Comparison of ENCODE assay signal across 23 cellular contexts in genomic region chr19:42247631-42248199, GRCh38. TPM values are rescaled to one million over a fixed set of nuclear protein-coding genes. Genes with fewer than 3 reads are reported as not detected.
DNase-seq lines count a peak whose midpoint lies in the region; ATAC-seq and TF ChIP-seq lines count a peak whose summit lies in the region.
"Had no signal": no experiment of that assay in that cellular context is flagged by ENCODE, and none has a peak within 500 bp of the region (broad histone marks: within the 10 kb centered on the region; RNA-seq: fewer than 3 reads in every experiment).

No MANE protein-coding gene starts in this region.

- H3K27ac Mint-ChIP-seq in activated naive CD4-positive, alpha-beta T cell treated with anti-CD3 and anti-CD28 coated beads, Interleukin-2, amount 50 U/mL, for 24 hours, result peak overlapping the region; percentile 30
- H3K27ac Mint-ChIP-seq in activated naive CD4-positive, alpha-beta T cell treated with anti-CD3 and anti-CD28 coated beads, Interleukin-2, amount 10 ng/mL, durations not matched to agents 7 days and 5 days, result no peak overlapping the region
- H3K27ac Mint-ChIP-seq: activated CD4-positive, alpha-beta T cell treated with anti-CD3 and anti-CD28 coated beads for 36 hours had no signal

- H4K91ac ChIP-seq in mesenchymal stem cell (ENCODE audit: low read length), result no peak overlapping the region

- H3K18ac ChIP-seq in mesenchymal stem cell (ENCODE audit: low read depth in 1 of 2, low read length in 2 of 2), result no peak overlapping the region

- ATAC-seq in RWPE2 (ENCODE audit: low read depth), result no peak
- ATAC-seq: activated CD4-positive, alpha-beta T cell treated with anti-CD3 and anti-CD28 coated beads for 36 hours; gastrocnemius medialis; stimulated activated effector memory CD8-positive, alpha-beta T cell treated with anti-CD3 and anti-CD28 coated beads, Interleukin-12 subunit alpha, Interleukin-12 subunit beta, amount 100 ng/mL, for 72 hours; T-helper 17 cell had no signal

- TF ChIP-seq CTCF in RWPE2 (IDR thresholded peaks at IDR 0.05; ENCODE audit: poor library complexity, severe bottlenecking), result no peak
- TF ChIP-seq CTCF in thyroid gland (IDR thresholded peaks at IDR 0.05), result no peak

- no peak overlapping the region for H3K23ac ChIP-seq in mesenchymal stem cell (ENCODE audit: low read length in 2 of 2)

- no peak overlapping the region for H2BK12ac ChIP-seq in mesenchymal stem cell (ENCODE audit: low read length in 2 of 2)

- H3K14ac ChIP-seq in mesenchymal stem cell (ENCODE audit: low read length in 2 of 2), result no peak overlapping the region

- no peak overlapping the region for H3K4ac ChIP-seq in mesenchymal stem cell (ENCODE audit: low read depth in 1 of 2, low read length in 2 of 2)

- peak overlapping the region; percentile 96 for H3K27ac ChIP-seq in RWPE2 (ENCODE audit: poor library complexity, severe bottlenecking)
- no peak overlapping the region for H3K27ac ChIP-seq in mesenchymal stem cell (ENCODE audit: low read length, poor library complexity, severe bottlenecking)
- H3K27ac ChIP-seq in thyroid gland, result peak overlapping the region in 2 of 3 donors; percentile 17 to 23
- H3K27ac ChIP-seq: KMS-11 had no signal

- DNase-seq in activated naive CD4-positive, alpha-beta T cell treated with anti-CD3 and anti-CD28 coated beads, Interleukin-2, amount 10 ng/mL, durations not matched to agents 7 days and 5 days, result no peak
- DNase-seq in RWPE2 (ENCODE audit: low spot score) (no peak), mesenchymal stem cell (no peak), thyroid gland (no peak), HuH-7 (ENCODE audit: low spot score) (no peak), NCI-H2171 treated with DMSO at 0.1 percent for 48 hours (lab: John Stamatoyannopoulos, UW) (no peak)
- no peak for DNase-seq in activated T-cell treated with anti-CD3 and anti-CD28 coated beads, Interleukin-2, amount 50 U/mL, for 1 hour
- DNase-seq: activated CD4-positive, alpha-beta T cell treated with anti-CD3 and anti-CD28 coated beads for 36 hours; activated gamma-delta T cell; BE2C; cortex of kidney; DMS153; endodermal cell; gastrocnemius medialis; islet precursor cell; NCI-H146; NCI-H526; T-helper 17 cell had no signal

- no peak overlapping the region for H2BK120ac ChIP-seq in mesenchymal stem cell (ENCODE audit: low read depth, low read length)

- 88% methylated on average over 1 of the region's 6 CpGs for WGBS in mesenchymal stem cell
- WGBS in thyroid gland, 2 donors, result 90 to 92% methylated on average over 6 of the region's 6 CpGs

- peaks cover 36% of the 10 kb centered on the region for H3K36me3 ChIP-seq in RWPE2 (ENCODE audit: low read depth)
- peaks cover 14 to 54% of the 10 kb centered on the region in 2 experiments for H3K36me3 ChIP-seq in mesenchymal stem cell (ENCODE audit: control insufficient read depth in 1 of 2, insufficient read depth in 2 of 2, low read depth in 1 of 2, low read length in 2 of 2)
- peaks cover 0 to 12% of the 10 kb centered on the region in 2 donors for H3K36me3 ChIP-seq in thyroid gland
- H3K36me3 ChIP-seq: gastrocnemius medialis had no signal

- H3K4me2 ChIP-seq in mesenchymal stem cell (ENCODE audit: low read length, poor library complexity, severe bottlenecking), result no peak overlapping the region
- H3K4me2 ChIP-seq: KMS-11 had no signal

- no peak for TF ChIP-seq POLR2A in thyroid gland (IDR thresholded peaks at IDR 0.05)

- no peaks in the 10 kb centered on the region for H3K9me3 ChIP-seq in RWPE2 (ENCODE audit: severe bottlenecking)
- H3K9me3 ChIP-seq in mesenchymal stem cell (ENCODE audit: control insufficient read depth, low read length), result no peaks in the 10 kb centered on the region
- no peaks in the 10 kb centered on the region for H3K9me3 ChIP-seq in thyroid gland
- H3K9me3 ChIP-seq: BE2C, gastrocnemius medialis, thoracic aorta had no signal

- peak overlapping the region; percentile 99 for H3K9ac ChIP-seq in mesenchymal stem cell (ENCODE audit: low read length)
- H3K9ac ChIP-seq: KMS-11 had no signal

- H3K79me1 ChIP-seq in mesenchymal stem cell (replicated peaks; ENCODE audit: low read length, poor library complexity, severe bottlenecking), result peaks cover 21% of the 10 kb centered on the region

- H2AFZ ChIP-seq in mesenchymal stem cell (ENCODE audit: low read depth, low read length), result no peak overlapping the region

- peak overlapping the region; percentile 21 for H4K8ac ChIP-seq in mesenchymal stem cell (ENCODE audit: low read length)

- H3K4me3 ChIP-seq in RWPE2 (ENCODE audit: severe bottlenecking), result no peak overlapping the region
- no peak overlapping the region for H3K4me3 ChIP-seq in mesenchymal stem cell (ENCODE audit: insufficient read depth in 1 of 2, low read depth in 1 of 2, low read length in 2 of 2)
- H3K4me3 ChIP-seq in thyroid gland (replicated peaks in 1 of 3), result no peak overlapping the region
- H3K4me3 ChIP-seq: gastrocnemius medialis, lung, thoracic aorta had no signal

- H2BK5ac ChIP-seq in mesenchymal stem cell (ENCODE audit: low read depth, low read length, poor library complexity, severe bottlenecking), result no peak overlapping the region

- intact Hi-C loops in thyroid gland (cut with DNase I), result loop anchor here (5.0 kb wide), 1 partner anchor 50 kb away; no protein-coding TSS in a partner anchor

- H3K4me1 ChIP-seq in RWPE2 (ENCODE audit: insufficient read depth, poor library complexity, severe bottlenecking) (peaks cover 7% of the 10 kb centered on the region), mesenchymal stem cell (ENCODE audit: control insufficient read depth, insufficient read depth, low read depth, low read length) (peaks cover 47% of the 10 kb centered on the region), thyroid gland (peaks cover 26 to 60% of the 10 kb centered on the region in 2 donors)

- H3K4me3 Mint-ChIP-seq in activated naive CD4-positive, alpha-beta T cell treated with anti-CD3 and anti-CD28 coated beads, Interleukin-2, amount 50 U/mL, for 24 hours, result no peak overlapping the region
- no peak overlapping the region for H3K4me3 Mint-ChIP-seq in activated naive CD4-positive, alpha-beta T cell treated with anti-CD3 and anti-CD28 coated beads, Interleukin-2, amount 10 ng/mL, durations not matched to agents 7 days and 5 days
- H3K4me3 Mint-ChIP-seq: activated CD4-positive, alpha-beta T cell treated with anti-CD3 and anti-CD28 coated beads for 36 hours; endodermal cell; stimulated activated effector memory CD8-positive, alpha-beta T cell treated with anti-CD3 and anti-CD28 coated beads, Interleukin-12 subunit alpha, Interleukin-12 subunit beta, amount 100 ng/mL, for 72 hours; T-helper 17 cell had no signal

- peak overlapping the region; percentile 34 for H2BK15ac ChIP-seq in mesenchymal stem cell (ENCODE audit: low read depth, poor library complexity, severe bottlenecking)

- H3K27me3 Mint-ChIP-seq in activated naive CD4-positive, alpha-beta T cell treated with anti-CD3 and anti-CD28 coated beads, Interleukin-2, amount 50 U/mL, for 24 hours, result no peaks in the 10 kb centered on the region
- no peaks in the 10 kb centered on the region for H3K27me3 Mint-ChIP-seq in activated naive CD4-positive, alpha-beta T cell treated with anti-CD3 and anti-CD28 coated beads, Interleukin-2, amount 10 ng/mL, durations not matched to agents 7 days and 5 days
- H3K27me3 Mint-ChIP-seq: activated CD4-positive, alpha-beta T cell treated with anti-CD3 and anti-CD28 coated beads for 36 hours; T-helper 17 cell had no signal

- H3K9me3 Mint-ChIP-seq in activated naive CD4-positive, alpha-beta T cell treated with anti-CD3 and anti-CD28 coated beads, Interleukin-2, amount 50 U/mL, for 24 hours, result no peaks in the 10 kb centered on the region
- H3K9me3 Mint-ChIP-seq in activated naive CD4-positive, alpha-beta T cell treated with anti-CD3 and anti-CD28 coated beads, Interleukin-2, amount 10 ng/mL, durations not matched to agents 7 days and 5 days, result no peaks in the 10 kb centered on the region
- H3K9me3 Mint-ChIP-seq: endodermal cell; stimulated activated effector memory CD8-positive, alpha-beta T cell treated with anti-CD3 and anti-CD28 coated beads, Interleukin-12 subunit alpha, Interleukin-12 subunit beta, amount 100 ng/mL, for 72 hours had no signal

- peaks cover 4% of the 10 kb centered on the region for H3K36me3 Mint-ChIP-seq in activated naive CD4-positive, alpha-beta T cell treated with anti-CD3 and anti-CD28 coated beads, Interleukin-2, amount 50 U/mL, for 24 hours
- H3K36me3 Mint-ChIP-seq in activated naive CD4-positive, alpha-beta T cell treated with anti-CD3 and anti-CD28 coated beads, Interleukin-2, amount 10 ng/mL, durations not matched to agents 7 days and 5 days, result peaks cover 13% of the 10 kb centered on the region

- no peaks in the 10 kb centered on the region for H3K27me3 ChIP-seq in RWPE2 (ENCODE audit: insufficient read depth, poor library complexity, severe bottlenecking)
- H3K27me3 ChIP-seq in mesenchymal stem cell (ENCODE audit: control insufficient read depth in 1 of 2, insufficient read depth in 1 of 2, low read length in 2 of 2), result no peaks in the 10 kb centered on the region
- no peaks in the 10 kb centered on the region for H3K27me3 ChIP-seq in thyroid gland
- H3K27me3 ChIP-seq: BE2C had no signal

- CTCF ChIA-PET in activated naive CD4-positive, alpha-beta T cell treated with anti-CD3 and anti-CD28 coated beads, Interleukin-2, amount 10 ng/mL, durations not matched to agents 7 days and 5 days (lab: Charles Lee), result interaction anchor here (2.9 to 6.6 kb wide), 2 partner anchors 31 to 48 kb away, joined by 8 to 57 read pairs; no protein-coding TSS in a partner anchor

- peaks cover 54% of the 10 kb centered on the region for H3K4me1 Mint-ChIP-seq in activated naive CD4-positive, alpha-beta T cell treated with anti-CD3 and anti-CD28 coated beads, Interleukin-2, amount 50 U/mL, for 24 hours
- H3K4me1 Mint-ChIP-seq in activated naive CD4-positive, alpha-beta T cell treated with anti-CD3 and anti-CD28 coated beads, Interleukin-2, amount 10 ng/mL, durations not matched to agents 7 days and 5 days, result peaks cover 62% of the 10 kb centered on the region

- H2AK5ac ChIP-seq in mesenchymal stem cell (ENCODE audit: low read length, severe bottlenecking), result no peak overlapping the region

RNA-seq across cellular contexts. Expression of gene GSK3A, which starts 5.3 kb away (rescaled TPM):
- polyA plus RNA-seq in mesenchymal stem cell (2013, experiment 1 of 2), result 60.9 TPM
- polyA plus RNA-seq in mesenchymal stem cell (2013, experiment 2 of 2), result 57.5 TPM
- total RNA-seq in thyroid gland, result 10 to 100 TPM; 19.1 to 32.6 (median 24.6) TPM

RNA-seq across cellular contexts. Expression of gene ERF, which starts 7.2 kb away (rescaled TPM):
- 57.9 TPM for polyA plus RNA-seq in mesenchymal stem cell (2013, experiment 1 of 2)
- 59.6 TPM for polyA plus RNA-seq in mesenchymal stem cell (2013, experiment 2 of 2)
- 10 to 100 TPM; 27.5 to 50.2 (median 39.2) TPM for total RNA-seq in thyroid gland

RNA-seq across cellular contexts. Expression of gene CIC, which starts 21.3 kb away (rescaled TPM):
- 55.2 TPM for polyA plus RNA-seq in mesenchymal stem cell (2013, experiment 1 of 2)
- polyA plus RNA-seq in mesenchymal stem cell (2013, experiment 2 of 2), result 52.0 TPM
- total RNA-seq in thyroid gland, result 10 to 100 TPM; 50.6 to 98.3 (median 56.9) TPM

RNA-seq across cellular contexts. Expression of gene ZNF526, which starts 27.6 kb away (rescaled TPM):
- polyA plus RNA-seq in mesenchymal stem cell (2013, experiment 1 of 2), result 6.4 TPM
- polyA plus RNA-seq in mesenchymal stem cell (2013, experiment 2 of 2), result 6.4 TPM
- 1 to 10 TPM; 4.6 to 7.9 (median 6.8) TPM for total RNA-seq in thyroid gland

RNA-seq across cellular contexts. Expression of gene DEDD2, which starts 30.2 kb away (rescaled TPM):
- 17.2 TPM for polyA plus RNA-seq in mesenchymal stem cell (2013, experiment 1 of 2)
- polyA plus RNA-seq in mesenchymal stem cell (2013, experiment 2 of 2), result 17.0 TPM
- total RNA-seq in thyroid gland, result 10 to 100 TPM; 46.1 to 55.8 (median 50.2) TPM
